ENCODE assay signal across 9 cellular contexts in the genomic region with DNA sequence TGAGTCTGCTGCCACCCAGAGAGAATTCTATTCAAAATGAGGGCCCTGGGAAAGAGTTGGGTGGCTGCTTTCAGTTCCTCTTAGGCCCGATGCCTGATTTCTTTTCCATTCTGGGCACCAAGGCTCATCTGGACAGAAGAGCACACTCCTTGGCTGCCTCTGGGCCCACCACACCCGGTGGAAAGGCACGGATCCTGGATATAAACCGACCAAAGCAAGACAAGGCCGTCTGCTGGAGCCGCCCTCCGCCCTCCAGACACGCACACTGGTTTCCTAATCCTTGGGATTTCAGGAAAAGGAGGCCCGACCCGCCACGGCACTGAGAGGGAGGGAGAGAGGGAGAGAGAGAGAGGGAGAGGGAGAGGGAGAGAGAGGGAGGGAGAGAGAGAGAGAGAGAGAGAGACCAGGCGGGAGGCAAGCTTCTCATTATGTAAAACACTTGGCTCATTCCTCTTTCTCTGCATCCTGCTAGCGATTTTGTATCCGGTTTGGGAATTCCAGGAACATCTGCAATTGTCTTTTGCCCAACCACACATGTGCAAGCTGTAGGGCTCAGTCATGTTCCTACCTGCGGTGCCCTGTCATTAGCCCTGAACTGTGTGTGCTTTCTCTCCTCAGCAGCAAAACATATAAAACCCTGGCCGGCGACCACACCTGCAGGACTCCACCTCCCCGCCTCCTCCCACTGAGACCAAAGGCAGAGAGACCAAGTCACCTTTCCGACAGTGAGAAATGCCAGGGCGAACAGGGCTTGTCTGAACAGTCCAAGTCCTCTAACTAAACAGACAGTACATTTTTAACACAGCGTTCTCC.
A peak's percentile ranks its signal among the peaks of the same experiment; 100 is the strongest.
DNase-seq lines count a peak whose midpoint lies in the region; ATAC-seq and TF ChIP-seq lines count a peak whose summit lies in the region.
"Had no signal": no experiment of that assay in that cellular context is flagged by ENCODE, and none has a peak within 500 bp of the region (broad histone marks: within the 10 kb centered on the region; RNA-seq: fewer than 3 reads in every experiment).

No MANE protein-coding gene starts in this region.

- H3K4me1 ChIP-seq in duodenal mucosa (ENCODE audit: control insufficient read depth in 1 of 2, insufficient read depth in 2 of 2, low read length in 2 of 2) = peaks cover 51 to 67% of the 10 kb centered on the region in 2 donors
- H3K4me1 ChIP-seq in Caco-2 = peaks cover 62% of the 10 kb centered on the region

- CTCF ChIA-PET in Caco-2 (lab: Charles Lee) = no interaction called here

- BruUV-seq in Caco-2 (replicated peaks; lab: Mats Ljungman, UMichigan) = no TSS peak

- H3K27ac Mint-ChIP-seq in Caco-2 (ENCODE audit: unreplicated experiment) = no peak overlapping the region
- H3K27ac Mint-ChIP-seq: CD4-positive, CD25-positive, alpha-beta regulatory T cell had no signal

- H3K27me3 Mint-ChIP-seq in Caco-2 (ENCODE audit: insufficient read depth, unreplicated experiment) = no peaks in the 10 kb centered on the region

- H3K4me1 Mint-ChIP-seq in Caco-2 (ENCODE audit: low read depth, unreplicated experiment) = peaks cover 30% of the 10 kb centered on the region
- H3K4me1 Mint-ChIP-seq: CD4-positive, CD25-positive, alpha-beta regulatory T cell had no signal

- 19 to 20% methylated on average over 21 of the region's 21 CpGs for WGBS in lower leg skin, 2 donors

- H3K9ac ChIP-seq in duodenal mucosa (ENCODE audit: low read depth in 1 of 2, low read length in 2 of 2) = peak overlapping the region; percentile 57 to 70

- TF ChIP-seq POLR2A in lower leg skin (IDR thresholded peaks at IDR 0.05) = no peak

- no peak for TF ChIP-seq CTCF in lower leg skin (IDR thresholded peaks at IDR 0.05)
- TF ChIP-seq CTCF in Caco-2 (IDR thresholded peaks at IDR 0.05; ENCODE audit: insufficient read depth in 1 of 2, low read depth in 1 of 2, low read length in 1 of 2, severe bottlenecking in 1 of 2, unreplicated experiment in 1 of 2) = no peak

- POLR2A ChIA-PET in Caco-2 (lab: Charles Lee) = no interaction called here

- H3K36me3 Mint-ChIP-seq in Caco-2 (ENCODE audit: insufficient read depth, unreplicated experiment) = peaks cover 10% of the 10 kb centered on the region
- H3K36me3 Mint-ChIP-seq: CD4-positive, CD25-positive, alpha-beta regulatory T cell had no signal

- ATAC-seq in GM21390 (IDR thresholded peaks at IDR 0.05; ENCODE audit: unreplicated experiment) = no peak

- peak; percentile 64 for DNase-seq in AG08395 (ENCODE audit: low spot score)
- peak; percentile 40 for DNase-seq in M059J (ENCODE audit: low read depth)
- peak; percentile 39 to 86 for DNase-seq in lower leg skin (ENCODE audit: low spot score in 2 of 2)
- DNase-seq in activated CD4-positive, CD25-positive, alpha-beta regulatory T cell treated with anti-CD3 and anti-CD28 coated beads, Interleukin-2, amount 50 U/mL, for 72 hours = no peak
- DNase-seq in NCI-H1105 treated with DMSO at 0.1 percent for 48 hours (lab: John Stamatoyannopoulos, UW) = no peak
- DNase-seq in Caco-2 = no peak
- DNase-seq: CD4-positive, CD25-positive, alpha-beta regulatory T cell had no signal

- no peaks in the 10 kb centered on the region for H3K9me3 ChIP-seq in duodenal mucosa (ENCODE audit: control insufficient read depth in 1 of 2, low read length in 2 of 2)
- H3K9me3 ChIP-seq in Caco-2 = no peaks in the 10 kb centered on the region

- H3K27ac ChIP-seq in duodenal mucosa (ENCODE audit: low read depth, low read length) = peak overlapping the region; percentile 39

- H3K4me3 Mint-ChIP-seq in Caco-2 (ENCODE audit: unreplicated experiment) = no peak overlapping the region
- H3K4me3 Mint-ChIP-seq: CD4-positive, CD25-positive, alpha-beta regulatory T cell had no signal

- H3K27me3 ChIP-seq in duodenal mucosa (ENCODE audit: control insufficient read depth in 1 of 2, insufficient read depth in 2 of 2, low read length in 2 of 2) (no peaks in the 10 kb centered on the region), Caco-2 (replicated peaks; ENCODE audit: control insufficient read depth, insufficient read depth, low read length) (no peaks in the 10 kb centered on the region)

- H3K36me3 ChIP-seq in duodenal mucosa (ENCODE audit: control insufficient read depth in 1 of 2, insufficient read depth in 2 of 2, low read length in 2 of 2) = no peaks in the 10 kb centered on the region
- no peaks in the 10 kb centered on the region; the same call in 1 of the 2 replicates for H3K36me3 ChIP-seq in Caco-2 (ENCODE audit: control insufficient read depth, insufficient read depth, low read length)

- H3K4me3 ChIP-seq in duodenal mucosa (ENCODE audit: low read depth in 1 of 2, low read length in 2 of 2) = peak overlapping the region; percentile 33 to 43
- H3K4me3 ChIP-seq in lower leg skin (ENCODE audit: low read depth, poor library complexity, severe bottlenecking) = no peak overlapping the region
- no peak overlapping the region for H3K4me3 ChIP-seq in Caco-2 (ENCODE audit: low read depth, low read length)

- intact Hi-C loops in lower leg skin (cut with DNase I; ENCODE audit: low total_unique reads) = no loop called here
- intact Hi-C loops in Caco-2 (cut with micrococcal nuclease; ENCODE audit: unreplicated experiment) = loop anchor here (2.0 kb wide), 1 partner anchor 55 kb away; no protein-coding TSS in a partner anchor

- no peaks in the 10 kb centered on the region for H3K9me3 Mint-ChIP-seq in Caco-2 (ENCODE audit: unreplicated experiment)
- H3K9me3 Mint-ChIP-seq: CD4-positive, CD25-positive, alpha-beta regulatory T cell had no signal

Comparison
In these comparisons a context has a peak if more than half of its experiments do, and no peak if none do; other contexts are left out.
1. DNase-seq: peak in AG08395 (single experiment), M059J (single experiment) and lower leg skin (2 of 2); none in activated CD4-positive, CD25-positive, alpha-beta regulatory T cell treated with anti-CD3 and anti-CD28 coated beads, Interleukin-2, amount 50 U/mL, for 72 hours (single experiment), NCI-H1105 treated with DMSO at 0.1 percent for 48 hours (single experiment) and Caco-2 (0 of 2).
2. H3K4me3 ChIP-seq: peak in duodenal mucosa (2 of 2); none in lower leg skin (single experiment) and Caco-2 (single experiment).